14 cellular contexts compared by ENCODE assay signal in the genomic region with DNA sequence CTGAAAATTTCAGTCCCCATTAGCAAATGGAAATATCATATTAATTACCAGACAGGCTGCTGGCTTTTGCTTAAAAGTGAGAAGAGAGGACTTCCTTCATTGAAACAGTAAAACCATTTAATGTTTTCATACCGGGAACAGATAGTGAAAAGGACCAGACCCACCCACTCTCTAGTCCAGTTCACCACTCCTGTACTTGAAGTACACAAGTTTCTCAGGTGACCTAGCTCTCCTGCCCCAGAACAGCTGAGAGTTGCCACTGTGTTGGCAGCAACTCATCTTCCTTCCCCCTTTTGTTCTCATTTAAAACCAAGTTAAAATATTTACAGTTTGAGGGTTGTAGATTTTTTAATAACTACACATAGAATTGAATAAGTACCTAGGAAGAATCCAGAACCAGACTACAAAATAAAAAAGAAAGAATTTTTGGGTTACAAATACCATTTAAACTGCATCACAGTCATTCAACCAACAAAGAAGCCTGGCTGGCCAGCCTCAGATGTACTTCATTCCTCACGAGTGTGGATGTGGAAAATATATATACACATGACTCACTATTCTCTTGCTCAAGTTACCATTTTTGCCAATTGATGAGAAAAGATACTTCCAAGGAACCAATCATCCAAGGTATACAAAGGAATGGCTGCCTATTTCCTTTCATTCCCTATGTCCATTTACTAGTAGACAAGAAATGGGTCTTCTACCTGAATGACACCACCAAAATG.
A peak's percentile ranks its signal among the peaks of the same experiment; 100 is the strongest.
DNase-seq lines count a peak whose midpoint lies in the region; ATAC-seq, FAIRE-seq and TF ChIP-seq lines count a peak whose summit lies in the region.
"Had no signal": no experiment of that assay in that cellular context is flagged by ENCODE, and none has a peak within 500 bp of the region (broad histone marks: within the 10 kb centered on the region; RNA-seq: fewer than 3 reads in every experiment).

No MANE protein-coding gene starts in this region.

- no peak for ATAC-seq in activated naive CD8-positive, alpha-beta T cell treated with anti-CD3 and anti-CD28 coated beads, Interleukin-2, amount 50 U/mL, for 24 hours
- ATAC-seq: GM23338 had no signal

- H3K4me3 ChIP-seq in GM12865 (ENCODE audit: low read depth, low read length) = no peak overlapping the region
- H3K4me3 ChIP-seq: GM23338, right atrium auricular region had no signal

- H3K27me3 Mint-ChIP-seq in activated naive CD8-positive, alpha-beta T cell treated with anti-CD3 and anti-CD28 coated beads, Interleukin-2, amount 50 U/mL, for 24 hours = no peaks in the 10 kb centered on the region
- H3K27me3 Mint-ChIP-seq: dendritic cell treated with granulocyte-macrophage colony-stimulating factor and Interleukin-4, amounts not matched to agents 40 ng/mL and 50 ng/mL, for 4 days; type B pancreatic cell had no signal

- peaks cover 5% of the 10 kb centered on the region for H3K9me3 Mint-ChIP-seq in activated naive CD8-positive, alpha-beta T cell treated with anti-CD3 and anti-CD28 coated beads, Interleukin-2, amount 50 U/mL, for 24 hours
- H3K9me3 Mint-ChIP-seq: dendritic cell treated with granulocyte-macrophage colony-stimulating factor and Interleukin-4, amounts not matched to agents 40 ng/mL and 50 ng/mL, for 4 days; type B pancreatic cell had no signal

- no peak overlapping the region for H3K27ac Mint-ChIP-seq in activated naive CD8-positive, alpha-beta T cell treated with anti-CD3 and anti-CD28 coated beads, Interleukin-2, amount 50 U/mL, for 24 hours
- H3K27ac Mint-ChIP-seq: dendritic cell treated with granulocyte-macrophage colony-stimulating factor and Interleukin-4, amounts not matched to agents 40 ng/mL and 50 ng/mL, for 4 days; GM23338 had no signal

- DNase-seq in GM12865 (ENCODE audit: low read depth) = peak; percentile 16
- peak; percentile 5 for DNase-seq in HTR-8/SVneo (ENCODE audit: insufficient read length, low spot score)
- peak; percentile 61 for DNase-seq in dermis blood vessel endothelial cell
- peak; percentile 80 for DNase-seq in renal cortical epithelial cell (ENCODE audit: low read depth)
- no peak for DNase-seq in ecto neural progenitor cell (ENCODE audit: low spot score)
- no peak for DNase-seq in activated naive CD8-positive, alpha-beta T cell treated with anti-CD3 and anti-CD28 coated beads, Interleukin-2, amount 50 U/mL, for 24 hours
- DNase-seq in COLO829 (ENCODE audit: low spot score) = no peak
- DNase-seq in DMS 273 (lab: John Stamatoyannopoulos, UW; ENCODE audit: unreplicated experiment) = no peak
- DNase-seq: activated CD4-positive, CD25-positive, alpha-beta regulatory T cell treated with anti-CD3 and anti-CD28 coated beads, Interleukin-2, amount 50 U/mL, for 72 hours; activated gamma-delta T cell had no signal

- no peak for TF ChIP-seq CTCF in GM12865 (IDR thresholded peaks at IDR 0.05; ENCODE audit: insufficient read depth, low read depth, low read length, missing control alignments)

- FAIRE-seq in HTR-8/SVneo (lab: Jason Lieb, UNC) = no peak

- peaks cover 5% of the 10 kb centered on the region for H3K36me3 Mint-ChIP-seq in activated naive CD8-positive, alpha-beta T cell treated with anti-CD3 and anti-CD28 coated beads, Interleukin-2, amount 50 U/mL, for 24 hours (ENCODE audit: low read depth)

- no peak overlapping the region for H3K4me3 Mint-ChIP-seq in activated naive CD8-positive, alpha-beta T cell treated with anti-CD3 and anti-CD28 coated beads, Interleukin-2, amount 50 U/mL, for 24 hours
- H3K4me3 Mint-ChIP-seq: dendritic cell treated with granulocyte-macrophage colony-stimulating factor and Interleukin-4, amounts not matched to agents 40 ng/mL and 50 ng/mL, for 4 days; GM23338; type B pancreatic cell had no signal

- H3K4me1 Mint-ChIP-seq in activated naive CD8-positive, alpha-beta T cell treated with anti-CD3 and anti-CD28 coated beads, Interleukin-2, amount 50 U/mL, for 24 hours = peaks cover 6% of the 10 kb centered on the region

Comparison
In these comparisons a context has a peak if more than half of its experiments do, and no peak if none do; other contexts are left out.
1. DNase-seq: peak in GM12865 (single experiment), HTR-8/SVneo (single experiment), dermis blood vessel endothelial cell (single experiment) and renal cortical epithelial cell (single experiment); none in ecto neural progenitor cell (single experiment), activated naive CD8-positive, alpha-beta T cell treated with anti-CD3 and anti-CD28 coated beads, Interleukin-2, amount 50 U/mL, for 24 hours (single experiment), COLO829 (single experiment) and DMS 273 (single experiment).